In the genomic region with DNA sequence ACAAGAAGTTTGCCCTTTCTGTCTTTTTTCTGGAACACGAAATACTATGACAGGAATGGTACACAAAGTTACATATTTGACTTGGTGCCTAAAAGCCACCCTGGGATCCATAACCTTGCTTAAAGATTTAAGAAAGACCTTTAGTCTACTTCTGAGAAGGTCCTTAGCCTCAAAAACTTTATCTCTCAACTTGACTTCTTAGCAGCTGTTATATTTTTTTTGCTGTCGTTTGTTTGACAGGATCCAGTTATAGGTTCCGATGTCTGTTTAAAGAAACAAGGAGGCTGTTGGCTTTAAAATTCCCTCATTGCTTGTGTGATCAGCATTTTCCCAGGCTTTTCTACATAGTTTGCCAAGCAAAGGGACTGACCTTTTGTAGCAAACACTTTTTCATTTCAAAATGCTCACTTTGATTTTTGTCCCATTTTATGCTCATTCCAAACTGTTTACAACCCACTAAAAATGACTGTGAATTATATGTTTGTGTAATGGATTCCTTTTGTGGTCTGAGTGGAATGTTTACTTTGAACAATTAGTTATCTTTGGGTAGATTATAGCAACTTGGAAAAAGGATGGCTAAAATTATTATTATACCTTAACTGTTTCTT, we compare ENCODE assay signal across 13 cellular contexts.
DNase-seq lines count a peak whose midpoint lies in the region; ATAC-seq, FAIRE-seq and TF ChIP-seq lines count a peak whose summit lies in the region.
"Had no signal": no experiment of that assay in that cellular context is flagged by ENCODE, and none has a peak within 500 bp of the region (broad histone marks: within the 10 kb centered on the region; RNA-seq: fewer than 3 reads in every experiment).

No MANE protein-coding gene starts in this region.

- intact Hi-C loops in heart right ventricle (cut with DNase I) (loop anchor here in 1 of 10 donors (5.0 to 10.0 kb wide), 3 partner anchors 92 to 991 kb away; no protein-coding TSS in a partner anchor), spleen (cut with DNase I; ENCODE audit: low total_unique reads) (no loop called here)
- intact Hi-C loops in activated CD4-positive, alpha-beta T cell treated with anti-CD3 and anti-CD28 coated beads for 36 hours (cut with DNase I, micrococcal nuclease) = no loop called here

- H3K27me3 ChIP-seq in heart right ventricle (no peaks in the 10 kb centered on the region), spleen (replicated peaks in 1 of 7) (no peaks in the 10 kb centered on the region), neuronal stem cell (ENCODE audit: control insufficient read depth in 3 of 3, insufficient read depth in 3 of 3, low read depth in 1 of 3, low read length in 3 of 3) (no peaks in the 10 kb centered on the region)
- H3K27me3 ChIP-seq: adrenal gland, right lobe of liver had no signal

- H3K14ac ChIP-seq in neuronal stem cell (ENCODE audit: low read length) = no peak overlapping the region

- H3K36me3 ChIP-seq in heart right ventricle (peaks cover 0 to 8% (median 0%) of the 10 kb centered on the region in 9 donors), spleen (peaks cover 0 to 56% (median 15%) of the 10 kb centered on the region in 6 donors), neuronal stem cell (replicated peaks in 1 of 2; ENCODE audit: control insufficient read depth in 2 of 2, insufficient read depth in 2 of 2, low read length in 2 of 2) (no peaks in the 10 kb centered on the region)
- H3K36me3 ChIP-seq: adrenal gland, right lobe of liver had no signal

- no peaks in the 10 kb centered on the region for H3K27me3 Mint-ChIP-seq in activated CD4-positive, alpha-beta T cell treated with anti-CD3 and anti-CD28 coated beads for 36 hours

- H3K4me3 ChIP-seq in astrocyte of the cerebellum (ENCODE audit: low read depth, low read length) (no peak overlapping the region), heart right ventricle (no peak overlapping the region), spleen (no peak overlapping the region), neuronal stem cell (ENCODE audit: low read length in 2 of 2) (no peak overlapping the region)
- H3K4me3 ChIP-seq: adrenal gland, right lobe of liver had no signal

- no peak overlapping the region for H4K91ac ChIP-seq in neuronal stem cell (ENCODE audit: low read depth, low read length, poor library complexity)

- H2AFZ ChIP-seq in neuronal stem cell (ENCODE audit: low read length) = no peak overlapping the region

- in situ Hi-C loops in astrocyte of the cerebellum (cut with HindIII; ENCODE audit: low sequenced_read_pairs) (no loop called here), ACHN (cut with HindIII; ENCODE audit: low pct_ligation_motif_present, low pct_unique_long_range_greater_than_20kb, low sequenced_read_pairs) (no loop called here)

- no peak overlapping the region for H2BK15ac ChIP-seq in neuronal stem cell (ENCODE audit: low read length)

- DNase-seq in GM12891 (ENCODE audit: insufficient read length, low spot score) (no peak), astrocyte of the cerebellum (ENCODE audit: low read depth) (peak; percentile 42), heart right ventricle (no peak), spleen (no peak), ACHN (no peak), neuronal stem cell (ENCODE audit: low spot score) (no peak)
- DNase-seq in activated CD4-positive, alpha-beta T cell treated with anti-CD3 and anti-CD28 coated beads for 36 hours = no peak
- DNase-seq: activated CD8-positive, alpha-beta memory T cell treated with anti-CD3 and anti-CD28 coated beads, Interleukin-2, amount 50 U/mL, for 48 hours; adrenal gland; NCI-H1105; right lobe of liver had no signal

- no peak overlapping the region for H3K23ac ChIP-seq in neuronal stem cell (ENCODE audit: low read depth, low read length, poor library complexity)

- H3K36me3 Mint-ChIP-seq in activated CD4-positive, alpha-beta T cell treated with anti-CD3 and anti-CD28 coated beads for 36 hours (ENCODE audit: low read depth) = peaks cover 30% of the 10 kb centered on the region

- H3K9me3 ChIP-seq in heart right ventricle (no peaks in the 10 kb centered on the region), spleen (no peaks in the 10 kb centered on the region), neuronal stem cell (replicated peaks in 1 of 2; ENCODE audit: control insufficient read depth in 2 of 2, insufficient read depth in 1 of 2, low read depth in 1 of 2, low read length in 2 of 2) (no peaks in the 10 kb centered on the region)
- H3K9me3 ChIP-seq: adrenal gland, right lobe of liver had no signal

- CTCF ChIA-PET in activated CD4-positive, alpha-beta T cell treated with anti-CD3 and anti-CD28 coated beads for 36 hours (lab: Charles Lee) = no interaction called here

- peaks cover 0 to 50% (median 12%) of the 10 kb centered on the region in 9 donors for H3K4me1 ChIP-seq in heart right ventricle
- peaks cover 0 to 48% (median 17%) of the 10 kb centered on the region in 6 donors for H3K4me1 ChIP-seq in spleen
- H3K4me1 ChIP-seq in neuronal stem cell (ENCODE audit: control insufficient read depth in 2 of 2, insufficient read depth in 1 of 2, low read depth in 1 of 2, low read length in 2 of 2) = peaks cover 2 to 8% of the 10 kb centered on the region in 2 donors
- H3K4me1 ChIP-seq: right lobe of liver had no signal

- peak; percentile 16 for FAIRE-seq in GM12891 (lab: Jason Lieb, UNC)
- FAIRE-seq: H1 had no signal

- H2BK5ac ChIP-seq in neuronal stem cell (ENCODE audit: low read length) = no peak overlapping the region

- TF ChIP-seq CTCF in astrocyte of the cerebellum (IDR thresholded peaks at IDR 0.05; ENCODE audit: low read depth, low read length, missing control alignments) (no peak), heart right ventricle (IDR thresholded peaks at IDR 0.05) (no peak), spleen (IDR thresholded peaks at IDR 0.05 in 8 of 11, conservative IDR thresholded peaks at IDR 0.05 in 3 of 11) (no peak)

- no peak overlapping the region for H3K27ac Mint-ChIP-seq in activated CD4-positive, alpha-beta T cell treated with anti-CD3 and anti-CD28 coated beads for 36 hours

- no peak overlapping the region for H4K8ac ChIP-seq in neuronal stem cell (ENCODE audit: low read depth, low read length)

- H3K4me2 ChIP-seq in neuronal stem cell (ENCODE audit: insufficient read depth, low read length, poor library complexity, severe bottlenecking) = no peak overlapping the region

- POLR2A ChIA-PET in activated CD4-positive, alpha-beta T cell treated with anti-CD3 and anti-CD28 coated beads for 36 hours (lab: Charles Lee) = no interaction called here

- no peaks in the 10 kb centered on the region for H3K9me3 Mint-ChIP-seq in activated CD4-positive, alpha-beta T cell treated with anti-CD3 and anti-CD28 coated beads for 36 hours (ENCODE audit: low read depth)

- no peak overlapping the region for H3K9ac ChIP-seq in neuronal stem cell (ENCODE audit: low read depth, low read length, poor library complexity)

- H2BK12ac ChIP-seq in neuronal stem cell (ENCODE audit: low read length) = no peak overlapping the region

- peaks cover 54% of the 10 kb centered on the region for H3K4me1 Mint-ChIP-seq in activated CD4-positive, alpha-beta T cell treated with anti-CD3 and anti-CD28 coated beads for 36 hours

- no peak overlapping the region for H3K4ac ChIP-seq in neuronal stem cell (ENCODE audit: low read length)

- TF ChIP-seq POLR2A in GM12891 (IDR thresholded peaks at IDR 0.05; ENCODE audit: low read depth, low read length) = no peak
- TF ChIP-seq POLR2A in spleen (IDR thresholded peaks at IDR 0.05) = no peak

- peak in 5 of 8 donors; percentile 6 to 60 (median 52) for ATAC-seq in heart right ventricle
- no peak for ATAC-seq in GM18867 (IDR thresholded peaks at IDR 0.05; ENCODE audit: unreplicated experiment)
- ATAC-seq in activated CD4-positive, alpha-beta T cell treated with anti-CD3 and anti-CD28 coated beads for 36 hours = no peak

- WGBS in heart right ventricle, 2 donors = 33 to 35% methylated on average over 3 of the region's 3 CpGs
- WGBS in spleen, 5 donors = 63 to 86% (median 84%) methylated on average over 3 of the region's 3 CpGs
- no CpG with 5 or more reads among the region's 3 CpGs for WGBS in neuronal stem cell (ENCODE audit: extremely low coverage in 2 of 2, insufficient read length in 2 of 2, insufficient replicate concordance in 1 of 2), 2 donors

- H3K27ac ChIP-seq in heart right ventricle (peak overlapping the region in 8 of 10 donors; percentile 1 to 55 (median 48)), spleen (peak overlapping the region in 7 of 8 donors; percentile 23 to 62 (median 34)), neuronal stem cell (replicated peaks; ENCODE audit: low read length) (no peak overlapping the region)
- H3K27ac ChIP-seq: right lobe of liver had no signal

- no peak overlapping the region for H2AK5ac ChIP-seq in neuronal stem cell (ENCODE audit: low read depth, low read length)

- H3K79me1 ChIP-seq in neuronal stem cell (ENCODE audit: low read depth, low read length) = no peaks in the 10 kb centered on the region

- no peak overlapping the region for H3K4me3 Mint-ChIP-seq in activated CD4-positive, alpha-beta T cell treated with anti-CD3 and anti-CD28 coated beads for 36 hours

- H2BK120ac ChIP-seq in neuronal stem cell (ENCODE audit: low read depth, low read length) = no peak overlapping the region

- no peak overlapping the region for H3K18ac ChIP-seq in neuronal stem cell (ENCODE audit: low read length)

TF ChIP-seq in GM12891, 5 proteins besides CTCF, POLR2A, EP300 and RAD21:
- TF ChIP-seq POLR2AphosphoS5 (IDR thresholded peaks at IDR 0.05; ENCODE audit: low read depth, low read length) = no peak
- TF ChIP-seq PAX5 (IDR thresholded peaks at IDR 0.05; ENCODE audit: insufficient read depth, low read length, severe bottlenecking) = no peak
- TF ChIP-seq TAF1 (IDR thresholded peaks at IDR 0.05; ENCODE audit: low read depth, low read length) = no peak
- TF ChIP-seq SPI1 (IDR thresholded peaks at IDR 0.05; ENCODE audit: low read depth, low read length) = no peak
- no peak for TF ChIP-seq POU2F2 (IDR thresholded peaks at IDR 0.05; ENCODE audit: low read depth, low read length)

Comparison
In these comparisons a context has a peak if more than half of its experiments do, and no peak if none do; other contexts are left out.
1. ATAC-seq: peak in heart right ventricle (5 of 8); none in GM18867 (single experiment) and activated CD4-positive, alpha-beta T cell treated with anti-CD3 and anti-CD28 coated beads for 36 hours (single experiment).